1 cellular context compared by ENCODE assay signal in genomic region chr12:15151141-15152091, GRCh38.
TF ChIP-seq lines count a peak whose summit lies in the region.

No MANE protein-coding gene starts in this region.

TF ChIP-seq in GM23338, 12 proteins besides CTCF, POLR2A, EP300 and RAD21 (continued from another document):
- TF ChIP-seq ZNF462 (CRISPR knock-in tag; IDR thresholded peaks at IDR 0.05) (no peak), ZNF114 (CRISPR knock-in tag; IDR thresholded peaks at IDR 0.05) (no peak), ZNF331 (CRISPR knock-in tag; IDR thresholded peaks at IDR 0.05; ENCODE audit: low read depth) (no peak), STAT1 (IDR thresholded peaks at IDR 0.05; ENCODE audit: unreplicated experiment) (no peak), JUNB (IDR thresholded peaks at IDR 0.05; ENCODE audit: unreplicated experiment) (no peak), EZH2 (IDR thresholded peaks at IDR 0.05; ENCODE audit: low read depth, unreplicated experiment) (no peak)
TF ChIP-seq in GM23338: peak in this region for 0.
